Comparison of ENCODE assay signal across 25 cellular contexts in the genomic region with DNA sequence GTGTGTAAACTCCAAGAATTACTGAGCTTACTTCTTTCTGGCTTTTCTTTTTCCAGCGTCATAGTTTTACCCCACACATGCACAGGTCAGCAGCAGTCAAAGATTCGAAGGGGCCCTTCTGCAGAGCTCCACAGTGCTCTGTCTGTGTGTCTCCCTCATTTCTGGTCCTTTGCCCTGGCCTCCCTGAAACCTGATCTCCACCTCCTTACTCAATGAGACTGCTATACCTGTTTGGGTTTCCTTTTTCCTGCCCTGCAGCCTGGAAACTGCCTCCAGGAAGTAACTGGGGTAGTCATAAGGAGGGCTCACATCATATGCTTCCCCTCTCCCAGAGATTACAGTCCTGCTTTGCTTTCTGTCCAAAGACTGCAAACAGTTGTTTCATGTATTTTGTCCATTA.
"Had no signal": no experiment of that assay in that cellular context is flagged by ENCODE, and none has a peak within 500 bp of the region (broad histone marks: within the 10 kb centered on the region; RNA-seq: fewer than 3 reads in every experiment).

No MANE protein-coding gene starts in this region.

- DNase-seq: activated CD4-positive, alpha-beta memory T cell treated with anti-CD3 and anti-CD28 coated beads, Interleukin-2, amount 10 ng/mL, durations not matched to agents 7 days and 5 days; activated CD4-positive, alpha-beta T cell treated with anti-CD3 and anti-CD28 coated beads for 48 hours; activated CD4-positive, CD25-positive, alpha-beta regulatory T cell; activated CD8-positive, alpha-beta memory T cell treated with anti-CD3 and anti-CD28 coated beads, Interleukin-2, amount 10 ng/mL, durations not matched to agents 7 days and 5 days; activated naive CD4-positive, alpha-beta T cell treated with Interleukin-2 at 50 U/mL for 16 hours; activated naive CD8-positive, alpha-beta T cell treated with anti-CD3 and anti-CD28 coated beads, Interleukin-2, amount 10 ng/mL, durations not matched to agents 7 days and 5 days; amygdala; body of pancreas; caudate nucleus; dorsolateral prefrontal cortex; foreskin melanocyte; immature natural killer cell; kidney glomerular epithelial cell; mesenchymal stem cell; mucosa of descending colon; naive B cell; stimulated activated CD4-positive, alpha-beta T cell treated with anti-CD3 and anti-CD28 coated beads, Interleukin-12 subunit alpha, Interleukin-12 subunit beta, amount 100 ng/mL, for 4 hours; stimulated activated CD4-positive, alpha-beta T cell treated with anti-CD3 and anti-CD28 coated beads, Interleukin-2, amount 100 ng/mL, for 24 hours; stimulated activated naive CD8-positive, alpha-beta T cell treated with anti-CD3 and anti-CD28 coated beads, Interleukin-15, Interleukin-2, amounts not matched to agents 100 U/mL and 50 U/mL, for 24 hours; substantia nigra; tibial artery had no signal

- H3K27me3 ChIP-seq: body of pancreas, dorsolateral prefrontal cortex, right atrium auricular region, tibial artery had no signal

- ATAC-seq: activated CD8-positive, alpha-beta memory T cell treated with anti-CD3 and anti-CD28 coated beads, Interleukin-2, amount 10 ng/mL, durations not matched to agents 7 days and 5 days; body of pancreas; mucosa of descending colon; stimulated activated naive CD8-positive, alpha-beta T cell treated with anti-CD3 and anti-CD28 coated beads, Interleukin-15, Interleukin-2, amounts not matched to agents 100 U/mL and 50 U/mL, for 24 hours had no signal

- H3K4me3 Mint-ChIP-seq: activated CD4-positive, alpha-beta memory T cell treated with anti-CD3 and anti-CD28 coated beads, Interleukin-2, amount 10 ng/mL, durations not matched to agents 7 days and 5 days; activated CD8-positive, alpha-beta memory T cell treated with anti-CD3 and anti-CD28 coated beads, Interleukin-2, amount 10 ng/mL, durations not matched to agents 7 days and 5 days; activated naive CD8-positive, alpha-beta T cell treated with anti-CD3 and anti-CD28 coated beads, Interleukin-2, amount 10 ng/mL, durations not matched to agents 7 days and 5 days; immature natural killer cell; naive B cell; neural crest cell had no signal

- H3K9me3 ChIP-seq: body of pancreas, mucosa of descending colon, prostate gland, right atrium auricular region, tibial artery had no signal

- H3K36me3 ChIP-seq: prostate gland, right atrium auricular region, tibial artery had no signal

- H3K4me3 ChIP-seq: body of pancreas, dorsolateral prefrontal cortex, mucosa of descending colon, prostate gland, right atrium auricular region, tibial artery had no signal

- H3K27ac Mint-ChIP-seq: activated CD4-positive, alpha-beta memory T cell treated with anti-CD3 and anti-CD28 coated beads, Interleukin-2, amount 10 ng/mL, durations not matched to agents 7 days and 5 days; activated CD8-positive, alpha-beta memory T cell treated with anti-CD3 and anti-CD28 coated beads, Interleukin-2, amount 10 ng/mL, durations not matched to agents 7 days and 5 days; activated naive CD8-positive, alpha-beta T cell treated with anti-CD3 and anti-CD28 coated beads, Interleukin-2, amount 10 ng/mL, durations not matched to agents 7 days and 5 days; activated T-helper 2 cell treated with anti-CD3 and anti-CD28 coated beads, Interferon-gamma antibody, Interleukin-2, Interleukin-4, amounts not matched to agents 10 μg/mL and 5 μg/mL and 100 μg/mL, durations not matched to agents 14 hours and 24 hours and 36 hours; immature natural killer cell; naive B cell had no signal

- H3K4me1 Mint-ChIP-seq: activated naive CD8-positive, alpha-beta T cell treated with anti-CD3 and anti-CD28 coated beads, Interleukin-2, amount 10 ng/mL, durations not matched to agents 7 days and 5 days; immature natural killer cell; naive B cell had no signal

- H3K27ac ChIP-seq: body of pancreas, dorsolateral prefrontal cortex, prostate gland, right atrium auricular region, tibial artery had no signal

- H3K27me3 Mint-ChIP-seq: activated CD4-positive, alpha-beta memory T cell treated with anti-CD3 and anti-CD28 coated beads, Interleukin-2, amount 10 ng/mL, durations not matched to agents 7 days and 5 days; activated CD8-positive, alpha-beta memory T cell treated with anti-CD3 and anti-CD28 coated beads, Interleukin-2, amount 10 ng/mL, durations not matched to agents 7 days and 5 days had no signal

- H3K36me3 Mint-ChIP-seq: activated CD8-positive, alpha-beta memory T cell treated with anti-CD3 and anti-CD28 coated beads, Interleukin-2, amount 10 ng/mL, durations not matched to agents 7 days and 5 days; activated naive CD8-positive, alpha-beta T cell treated with anti-CD3 and anti-CD28 coated beads, Interleukin-2, amount 10 ng/mL, durations not matched to agents 7 days and 5 days; immature natural killer cell; naive B cell had no signal

- H3K4me1 ChIP-seq: body of pancreas, prostate gland, right atrium auricular region, tibial artery had no signal

- H3K9me3 Mint-ChIP-seq: activated T-helper 2 cell treated with anti-CD3 and anti-CD28 coated beads, Interferon-gamma antibody, Interleukin-2, Interleukin-4, amounts not matched to agents 10 μg/mL and 5 μg/mL and 100 μg/mL, durations not matched to agents 14 hours and 24 hours and 36 hours; immature natural killer cell; naive B cell had no signal
